ENCODE assay signal across 1 cellular context in genomic region chr17:65064452-65065019, GRCh38.
TF ChIP-seq lines count a peak whose summit lies in the region.

No MANE protein-coding gene starts in this region.

TF ChIP-seq in K562, 482 proteins besides CTCF, POLR2A, EP300 and RAD21 (continued from another document):
- TF ChIP-seq L3MBTL2 (IDR thresholded peaks at IDR 0.05), result peak; percentile 88
- TF ChIP-seq, protein P1, sequence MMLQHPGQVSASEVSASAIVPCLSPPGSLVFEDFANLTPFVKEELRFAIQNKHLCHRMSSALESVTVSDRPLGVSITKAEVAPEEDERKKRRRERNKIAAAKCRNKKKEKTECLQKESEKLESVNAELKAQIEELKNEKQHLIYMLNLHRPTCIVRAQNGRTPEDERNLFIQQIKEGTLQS (IDR thresholded peaks at IDR 0.05), result peak; percentile 74
- TF ChIP-seq, protein P1 (CRISPR knock-in tag; conservative IDR thresholded peaks at IDR 0.05), result no peak
- TF ChIP-seq ZNF347 (CRISPR knock-in tag; IDR thresholded peaks at IDR 0.05; ENCODE audit: low read depth), result no peak
- TF ChIP-seq NR2C1 (IDR thresholded peaks at IDR 0.05), result no peak
- TF ChIP-seq NR2C1 (tag; IDR thresholded peaks at IDR 0.05), result 0 out of 2 replicates have a peak, but pooled peaks have one; percentile 19
- TF ChIP-seq CHCHD3 (CRISPR knock-in tag; IDR thresholded peaks at IDR 0.05), result no peak
- peak; percentile 71 for TF ChIP-seq DPF2 (IDR thresholded peaks at IDR 0.05)
- TF ChIP-seq ZNF282 (CRISPR knock-in tag; IDR thresholded peaks at IDR 0.05), result no peak
- TF ChIP-seq MTF1 (CRISPR knock-in tag; IDR thresholded peaks at IDR 0.05; ENCODE audit: borderline replicate concordance), result no peak
- no peak for TF ChIP-seq HNRNPH1 (optimal IDR thresholded peaks at IDR 0.05; ENCODE audit: low read depth, low read length)
- no peak for TF ChIP-seq FIP1L1 (IDR thresholded peaks at IDR 0.05; ENCODE audit: low read depth, low read length, poor library complexity, severe bottlenecking)
- TF ChIP-seq ZNF586 (CRISPR knock-in tag; conservative IDR thresholded peaks at IDR 0.05), result no peak
- no peak for TF ChIP-seq EHMT2 (IDR thresholded peaks at IDR 0.05)
- TF ChIP-seq, protein P2, sequence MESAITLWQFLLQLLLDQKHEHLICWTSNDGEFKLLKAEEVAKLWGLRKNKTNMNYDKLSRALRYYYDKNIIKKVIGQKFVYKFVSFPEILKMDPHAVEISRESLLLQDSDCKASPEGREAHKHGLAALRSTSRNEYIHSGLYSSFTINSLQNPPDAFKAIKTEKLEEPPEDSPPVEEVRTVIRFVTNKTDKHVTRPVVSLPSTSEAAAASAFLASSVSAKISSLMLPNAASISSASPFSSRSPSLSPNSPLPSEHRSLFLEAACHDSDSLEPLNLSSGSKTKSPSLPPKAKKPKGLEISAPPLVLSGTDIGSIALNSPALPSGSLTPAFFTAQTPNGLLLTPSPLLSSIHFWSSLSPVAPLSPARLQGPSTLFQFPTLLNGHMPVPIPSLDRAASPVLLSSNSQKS (CRISPR knock-in tag; IDR thresholded peaks at IDR 0.05), result no peak
- TF ChIP-seq, protein P3, sequence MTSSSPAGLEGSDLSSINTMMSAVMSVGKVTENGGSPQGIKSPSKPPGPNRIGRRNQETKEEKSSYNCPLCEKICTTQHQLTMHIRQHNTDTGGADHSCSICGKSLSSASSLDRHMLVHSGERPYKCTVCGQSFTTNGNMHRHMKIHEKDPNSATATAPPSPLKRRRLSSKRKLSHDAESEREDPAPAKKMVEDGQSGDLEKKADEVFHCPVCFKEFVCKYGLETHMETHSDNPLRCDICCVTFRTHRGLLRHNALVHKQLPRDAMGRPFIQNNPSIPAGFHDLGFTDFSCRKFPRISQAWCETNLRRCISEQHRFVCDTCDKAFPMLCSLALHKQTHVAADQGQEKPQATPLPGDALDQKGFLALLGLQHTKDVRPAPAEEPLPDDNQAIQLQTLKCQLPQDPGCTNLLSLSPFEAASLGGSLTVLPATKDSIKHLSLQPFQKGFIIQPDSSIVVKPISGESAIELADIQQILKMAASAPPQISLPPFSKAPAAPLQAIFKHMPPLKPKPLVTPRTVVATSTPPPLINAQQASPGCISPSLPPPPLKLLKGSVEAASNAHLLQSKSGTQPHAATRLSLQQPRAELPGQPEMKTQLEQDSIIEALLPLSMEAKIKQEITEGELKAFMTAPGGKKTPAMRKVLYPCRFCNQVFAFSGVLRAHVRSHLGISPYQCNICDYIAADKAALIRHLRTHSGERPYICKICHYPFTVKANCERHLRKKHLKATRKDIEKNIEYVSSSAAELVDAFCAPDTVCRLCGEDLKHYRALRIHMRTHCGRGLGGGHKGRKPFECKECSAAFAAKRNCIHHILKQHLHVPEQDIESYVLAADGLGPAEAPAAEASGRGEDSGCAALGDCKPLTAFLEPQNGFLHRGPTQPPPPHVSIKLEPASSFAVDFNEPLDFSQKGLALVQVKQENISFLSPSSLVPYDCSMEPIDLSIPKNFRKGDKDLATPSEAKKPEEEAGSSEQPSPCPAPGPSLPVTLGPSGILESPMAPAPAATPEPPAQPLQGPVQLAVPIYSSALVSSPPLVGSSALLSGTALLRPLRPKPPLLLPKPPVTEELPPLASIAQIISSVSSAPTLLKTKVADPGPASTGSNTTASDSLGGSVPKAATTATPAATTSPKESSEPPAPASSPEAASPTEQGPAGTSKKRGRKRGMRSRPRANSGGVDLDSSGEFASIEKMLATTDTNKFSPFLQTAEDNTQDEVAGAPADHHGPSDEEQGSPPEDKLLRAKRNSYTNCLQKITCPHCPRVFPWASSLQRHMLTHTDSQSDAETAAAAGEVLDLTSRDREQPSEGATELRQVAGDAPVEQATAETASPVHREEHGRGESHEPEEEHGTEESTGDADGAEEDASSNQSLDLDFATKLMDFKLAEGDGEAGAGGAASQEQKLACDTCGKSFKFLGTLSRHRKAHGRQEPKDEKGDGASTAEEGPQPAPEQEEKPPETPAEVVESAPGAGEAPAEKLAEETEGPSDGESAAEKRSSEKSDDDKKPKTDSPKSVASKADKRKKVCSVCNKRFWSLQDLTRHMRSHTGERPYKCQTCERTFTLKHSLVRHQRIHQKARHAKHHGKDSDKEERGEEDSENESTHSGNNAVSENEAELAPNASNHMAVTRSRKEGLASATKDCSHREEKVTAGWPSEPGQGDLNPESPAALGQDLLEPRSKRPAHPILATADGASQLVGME (CRISPR knock-in tag; IDR thresholded peaks at IDR 0.05), result no peak
- TF ChIP-seq ZBTB17 (CRISPR knock-in tag; IDR thresholded peaks at IDR 0.05), result no peak
- TF ChIP-seq FOSL1 (tag; conservative IDR thresholded peaks at IDR 0.05), result no peak
- TF ChIP-seq, protein P4, sequence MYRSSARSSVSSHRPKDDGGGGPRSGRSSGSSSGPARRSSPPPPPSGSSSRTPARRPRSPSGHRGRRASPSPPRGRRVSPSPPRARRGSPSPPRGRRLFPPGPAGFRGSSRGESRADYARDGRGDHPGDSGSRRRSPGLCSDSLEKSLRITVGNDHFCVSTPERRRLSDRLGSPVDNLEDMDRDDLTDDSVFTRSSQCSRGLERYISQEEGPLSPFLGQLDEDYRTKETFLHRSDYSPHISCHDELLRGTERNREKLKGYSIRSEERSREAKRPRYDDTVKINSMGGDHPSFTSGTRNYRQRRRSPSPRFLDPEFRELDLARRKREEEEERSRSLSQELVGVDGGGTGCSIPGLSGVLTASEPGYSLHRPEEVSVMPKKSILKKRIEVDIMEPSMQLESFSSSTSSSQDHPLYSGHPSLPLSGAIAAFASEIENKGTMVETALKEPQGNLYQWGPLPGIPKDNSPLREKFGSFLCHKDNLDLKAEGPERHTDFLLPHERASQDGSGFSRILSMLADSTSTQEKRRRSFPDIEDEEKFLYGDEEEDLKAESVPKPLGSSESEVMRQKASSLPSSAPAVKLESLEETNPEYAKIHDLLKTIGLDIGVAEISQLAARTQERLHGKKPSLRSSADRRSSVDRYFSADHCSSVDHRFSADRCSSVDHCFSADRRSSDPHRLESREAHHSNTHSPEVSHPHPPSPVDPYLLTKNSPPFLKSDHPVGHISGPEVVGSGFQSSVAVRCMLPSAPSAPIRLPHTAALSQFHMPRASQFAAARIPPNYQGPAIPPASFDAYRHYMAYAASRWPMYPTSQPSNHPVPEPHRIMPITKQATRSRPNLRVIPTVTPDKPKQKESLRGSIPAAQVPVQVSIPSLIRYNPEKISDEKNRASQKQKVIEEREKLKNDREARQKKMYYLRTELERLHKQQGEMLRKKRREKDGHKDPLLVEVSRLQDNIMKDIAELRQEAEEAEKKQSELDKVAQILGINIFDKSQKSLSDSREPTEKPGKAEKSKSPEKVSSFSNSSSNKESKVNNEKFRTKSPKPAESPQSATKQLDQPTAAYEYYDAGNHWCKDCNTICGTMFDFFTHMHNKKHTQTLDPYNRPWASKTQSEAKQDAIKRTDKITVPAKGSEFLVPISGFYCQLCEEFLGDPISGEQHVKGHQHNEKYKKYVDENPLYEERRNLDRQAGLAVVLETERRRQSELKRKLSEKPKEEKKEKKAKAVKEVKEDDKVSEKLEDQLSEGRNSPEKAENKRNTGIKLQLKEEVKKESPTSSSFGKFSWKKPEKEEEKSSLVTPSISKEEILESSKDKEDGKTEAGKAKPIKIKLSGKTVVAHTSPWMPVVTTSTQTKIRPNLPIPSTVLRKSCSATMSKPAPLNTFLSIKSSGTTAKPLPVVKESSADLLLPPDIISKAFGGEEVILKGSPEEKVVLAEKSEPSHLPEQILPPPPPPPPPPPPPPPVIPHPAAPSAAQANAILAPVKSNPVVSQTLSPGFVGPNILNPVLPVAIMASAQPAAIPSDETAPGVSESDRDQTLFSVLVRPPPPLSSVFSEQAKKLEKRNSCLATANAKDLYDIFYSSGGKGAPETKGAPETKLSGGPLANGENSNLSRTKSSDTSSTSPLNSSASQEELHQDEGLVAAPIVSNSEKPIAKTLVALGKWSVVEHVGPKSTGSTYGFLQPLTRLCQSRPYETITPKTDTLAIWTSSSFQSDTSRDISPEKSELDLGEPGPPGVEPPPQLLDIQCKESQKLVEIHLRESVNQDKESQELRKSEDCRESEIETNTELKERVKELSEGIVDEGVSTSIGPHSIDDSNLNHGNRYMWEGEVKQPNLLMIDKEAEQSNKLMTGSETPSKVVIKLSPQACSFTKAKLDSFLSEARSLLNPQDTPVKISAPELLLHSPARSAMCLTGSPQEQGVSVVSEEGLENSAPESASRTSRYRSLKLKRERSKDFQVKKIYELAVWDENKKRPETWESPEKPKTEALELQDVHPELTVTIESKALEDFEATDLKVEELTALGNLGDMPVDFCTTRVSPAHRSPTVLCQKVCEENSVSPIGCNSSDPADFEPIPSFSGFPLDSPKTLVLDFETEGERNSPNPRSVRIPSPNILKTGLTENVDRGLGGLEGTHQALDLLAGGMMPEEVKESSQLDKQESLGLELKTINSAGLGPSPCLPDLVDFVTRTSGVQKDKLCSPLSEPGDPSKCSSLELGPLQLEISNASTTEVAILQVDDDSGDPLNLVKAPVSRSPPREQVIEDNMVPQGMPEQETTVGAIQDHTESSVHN (IDR thresholded peaks at IDR 0.05; ENCODE audit: borderline replicate concordance in 1 of 2, low read depth in 1 of 2), result 0 out of 4 replicates have a peak, but pooled peaks of 1 of the 2 experiments have one; percentile 43
- TF ChIP-seq DNMT1 (IDR thresholded peaks at IDR 0.05), result no peak
- no peak for TF ChIP-seq ZNF695 (CRISPR knock-in tag; IDR thresholded peaks at IDR 0.05)
- peak; percentile 59 for TF ChIP-seq ARID1B (IDR thresholded peaks at IDR 0.05)
- peak in 1 of 2 experiments; percentile 36; a peak in 1 of 4 replicates for TF ChIP-seq FOXK2 (conservative IDR thresholded peaks at IDR 0.05 in 1 of 2, IDR thresholded peaks at IDR 0.05 in 1 of 2; ENCODE audit: low read depth in 2 of 2)
- no peak for TF ChIP-seq IRF2 (CRISPR knock-in tag; IDR thresholded peaks at IDR 0.05)
- TF ChIP-seq MAFK (IDR thresholded peaks at IDR 0.05; ENCODE audit: low read length), result peak; percentile 89
- TF ChIP-seq PHTF2 (CRISPR knock-in tag; IDR thresholded peaks at IDR 0.05), result no peak
- no peak for TF ChIP-seq BDP1 (IDR thresholded peaks at IDR 0.05; ENCODE audit: insufficient read depth, insufficient read length)
- TF ChIP-seq, protein P5, sequence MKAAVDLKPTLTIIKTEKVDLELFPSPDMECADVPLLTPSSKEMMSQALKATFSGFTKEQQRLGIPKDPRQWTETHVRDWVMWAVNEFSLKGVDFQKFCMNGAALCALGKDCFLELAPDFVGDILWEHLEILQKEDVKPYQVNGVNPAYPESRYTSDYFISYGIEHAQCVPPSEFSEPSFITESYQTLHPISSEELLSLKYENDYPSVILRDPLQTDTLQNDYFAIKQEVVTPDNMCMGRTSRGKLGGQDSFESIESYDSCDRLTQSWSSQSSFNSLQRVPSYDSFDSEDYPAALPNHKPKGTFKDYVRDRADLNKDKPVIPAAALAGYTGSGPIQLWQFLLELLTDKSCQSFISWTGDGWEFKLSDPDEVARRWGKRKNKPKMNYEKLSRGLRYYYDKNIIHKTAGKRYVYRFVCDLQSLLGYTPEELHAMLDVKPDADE (conservative IDR thresholded peaks at IDR 0.05; ENCODE audit: control insufficient read depth, low read depth, low read length), result no peak
- no peak for TF ChIP-seq TGIF2 (CRISPR knock-in tag; IDR thresholded peaks at IDR 0.05)
- no peak for TF ChIP-seq ZNF561 (CRISPR knock-in tag; conservative IDR thresholded peaks at IDR 0.05)
- TF ChIP-seq TSC22D4 (tag; IDR thresholded peaks at IDR 0.05), result no peak
- no peak for TF ChIP-seq MITF (IDR thresholded peaks at IDR 0.05)
- TF ChIP-seq CHD4 (IDR thresholded peaks at IDR 0.05; ENCODE audit: insufficient read depth, insufficient replicate concordance, low read depth, low read length, poor library complexity, severe bottlenecking), result no peak
